22 cellular contexts compared by ENCODE assay signal in genomic region chr1:241167121-241167619, GRCh38.
DNase-seq lines count a peak whose midpoint lies in the region; TF ChIP-seq lines count a peak whose summit lies in the region.
"Had no signal": no experiment of that assay in that cellular context is flagged by ENCODE, and none has a peak within 500 bp of the region (broad histone marks: within the 10 kb centered on the region; RNA-seq: fewer than 3 reads in every experiment).

No MANE protein-coding gene starts in this region.

- no peak overlapping the region for H3K23ac ChIP-seq in H9 (ENCODE audit: insufficient read length, low read depth, low read length)

- H3K79me1 ChIP-seq in H9 (ENCODE audit: insufficient read depth, low read depth, low read length, poor library complexity, severe bottlenecking): no peaks in the 10 kb centered on the region

- no peaks in the 10 kb centered on the region for H3K27me3 Mint-ChIP-seq in H9 (ENCODE audit: low read depth)
- H3K27me3 Mint-ChIP-seq: activated CD4-positive, alpha-beta T cell treated with anti-CD3 and anti-CD28 coated beads, Interleukin-2, amount 10 ng/mL, durations not matched to agents 24 days and 14 days; B cell had no signal

- no peak overlapping the region for H3K14ac ChIP-seq in H9 (ENCODE audit: insufficient read depth, low read length)

- H3K4me1 ChIP-seq in H9 (ENCODE audit: insufficient read depth, low read length): peaks cover 12% of the 10 kb centered on the region; the same call in 1 of the 2 replicates
- H3K4me1 ChIP-seq: neural progenitor cell had no signal

- no peak overlapping the region for H4K8ac ChIP-seq in H9 (replicated peaks; ENCODE audit: insufficient read length, low read depth, low read length)

- H3K9me3 ChIP-seq in H9 (ENCODE audit: control insufficient read depth, low read depth, low read length): no peaks in the 10 kb centered on the region

- no peak overlapping the region for H2AK5ac ChIP-seq in H9 (ENCODE audit: insufficient read length, low read length)

- DNase-seq in NCI-H146 (lab: John Stamatoyannopoulos, UW) (peak; percentile 13), NCI-H146 treated with DMSO at 0.1 percent for 48 hours (lab: John Stamatoyannopoulos, UW; ENCODE audit: unreplicated experiment) (no peak), HT1080 (ENCODE audit: low read depth) (peak; percentile 34), NCI-H2171 (lab: John Stamatoyannopoulos, UW) (peak; percentile 71), SHP77 treated with DMSO at 0.1 percent for 48 hours (lab: John Stamatoyannopoulos, UW) (peak; percentile 77), H9 (no peak)
- no peak for DNase-seq in activated CD4-positive, CD25-positive, alpha-beta regulatory T cell (lab: John Stamatoyannopoulos, UW)
- no peak for DNase-seq in activated CD8-positive, alpha-beta memory T cell treated with anti-CD3 and anti-CD28 coated beads, Interleukin-2, amount 50 U/mL, for 48 hours
- DNase-seq: activated CD4-positive, alpha-beta T cell treated with anti-CD3 and anti-CD28 coated beads, Interleukin-2, amount 10 ng/mL, durations not matched to agents 24 days and 14 days; activated naive CD4-positive, alpha-beta T cell treated with anti-CD3 and anti-CD28 coated beads for 36 hours; amniotic stem cell; effector CD4-positive, alpha-beta T cell; head of caudate nucleus; mammary epithelial cell; MM.1S; NCI-H2227 treated with DMSO at 0.1 percent for 48 hours; posterior cingulate gyrus; stimulated activated CD4-positive, alpha-beta T cell treated with anti-CD3 and anti-CD28 coated beads, Interleukin-4, amount 100 ng/mL, for 4 hours; stimulated activated naive CD4-positive, alpha-beta T cell had no signal

- no peak overlapping the region for H2BK15ac ChIP-seq in H9 (ENCODE audit: low read depth, low read length)

- no peak overlapping the region for H2AFZ ChIP-seq in H9 (ENCODE audit: low read length)
- H2AFZ ChIP-seq: neural progenitor cell had no signal

- peaks cover 39 to 42% of the 10 kb centered on the region in 2 experiments for H3K4me1 Mint-ChIP-seq in H9
- H3K4me1 Mint-ChIP-seq: activated CD4-positive, alpha-beta T cell treated with anti-CD3 and anti-CD28 coated beads, Interleukin-2, amount 10 ng/mL, durations not matched to agents 24 days and 14 days; B cell had no signal

- no peak overlapping the region for H3K4me3 Mint-ChIP-seq in H9
- H3K4me3 Mint-ChIP-seq: activated CD4-positive, alpha-beta T cell treated with anti-CD3 and anti-CD28 coated beads, Interleukin-2, amount 10 ng/mL, durations not matched to agents 24 days and 14 days; activated naive CD4-positive, alpha-beta T cell treated with anti-CD3 and anti-CD28 coated beads for 36 hours; B cell; neural progenitor cell; T-helper 1 cell treated with Interleukin-12 subunit alpha and Interleukin-12 subunit beta and Interleukin-4 antibody, amounts not matched to agents 30 μg/mL and 1 μg/mL, for 36 hours had no signal

- no peak overlapping the region for H2BK20ac ChIP-seq in H9 (ENCODE audit: low read depth, low read length, poor library complexity, severe bottlenecking)

- H4K91ac ChIP-seq in H9 (ENCODE audit: insufficient read length, low read depth, low read length): no peak overlapping the region

- no peak for TF ChIP-seq CTCF in H9 (conservative IDR thresholded peaks at IDR 0.05)

- H2BK5ac ChIP-seq in H9 (ENCODE audit: insufficient read length, low read length): no peak overlapping the region

- H2BK120ac ChIP-seq in H9 (ENCODE audit: low read depth, low read length, poor library complexity, severe bottlenecking): no peak overlapping the region

- H3K4me2 ChIP-seq in H9 (ENCODE audit: insufficient read depth, insufficient read length, low read length): no peak overlapping the region
- H3K4me2 ChIP-seq: neural progenitor cell had no signal

- H3K79me2 ChIP-seq in H9 (ENCODE audit: insufficient read depth, low read length): no peaks in the 10 kb centered on the region

- H3K27ac Mint-ChIP-seq in H9: no peak overlapping the region
- H3K27ac Mint-ChIP-seq: activated CD4-positive, alpha-beta T cell treated with anti-CD3 and anti-CD28 coated beads, Interleukin-2, amount 10 ng/mL, durations not matched to agents 24 days and 14 days; activated naive CD4-positive, alpha-beta T cell treated with anti-CD3 and anti-CD28 coated beads for 36 hours; B cell; neural progenitor cell; T-helper 1 cell treated with Interleukin-12 subunit alpha and Interleukin-12 subunit beta and Interleukin-4 antibody, amounts not matched to agents 30 μg/mL and 1 μg/mL, for 36 hours had no signal

- no peaks in the 10 kb centered on the region; a peak in 2 of 5 replicates for H3K9me3 Mint-ChIP-seq in H9
- H3K9me3 Mint-ChIP-seq: neural progenitor cell had no signal

- no peak overlapping the region for H3K27ac ChIP-seq in H9 (ENCODE audit: insufficient read length, low read depth, low read length)
- H3K27ac ChIP-seq: neural progenitor cell had no signal

- no peak overlapping the region for H3K18ac ChIP-seq in H9 (ENCODE audit: insufficient read length, low read depth, low read length)

- H4K5ac ChIP-seq in H9 (ENCODE audit: insufficient read length, low read depth, low read length): no peak overlapping the region

- H3K4ac ChIP-seq in H9 (ENCODE audit: low read depth, low read length): no peak overlapping the region

- H4K20me1 ChIP-seq in H9 (ENCODE audit: control insufficient read depth, insufficient read depth, insufficient read length): no peaks in the 10 kb centered on the region

- no peak overlapping the region for H3K9ac ChIP-seq in H9 (ENCODE audit: extremely low read depth, insufficient read length, low read length)
- H3K9ac ChIP-seq: neural progenitor cell had no signal

- H3K27me3 ChIP-seq in H9 (ENCODE audit: insufficient read depth, low read length): no peaks in the 10 kb centered on the region
- H3K27me3 ChIP-seq: neural progenitor cell had no signal

- no CpG with 5 or more reads among the region's 13 CpGs for WGBS in H9 (ENCODE audit: extremely low coverage, insufficient read length, low lambda C conversion rate)

- no peaks in the 10 kb centered on the region for H3K23me2 ChIP-seq in H9 (ENCODE audit: insufficient read length, low read depth, low read length, poor library complexity, severe bottlenecking)

- no peaks in the 10 kb centered on the region; a peak in 2 of 7 replicates for H3K36me3 Mint-ChIP-seq in H9 (ENCODE audit: insufficient read depth in 1 of 3, low read depth in 3 of 3)
- H3K36me3 Mint-ChIP-seq: neural progenitor cell had no signal

- no peak overlapping the region for H3T11ph ChIP-seq in H9 (ENCODE audit: low read length)

- no peak overlapping the region for H3K56ac ChIP-seq in H9 (ENCODE audit: insufficient read length, low read depth, low read length)

- H2BK12ac ChIP-seq in H9 (ENCODE audit: insufficient read length, low read depth, low read length): no peak overlapping the region

Comparison
In these comparisons a context has a peak if more than half of its experiments do, and no peak if none do; other contexts are left out.
1. DNase-seq: peak in NCI-H146 (single experiment), HT1080 (single experiment), NCI-H2171 (single experiment) and SHP77 treated with DMSO at 0.1 percent for 48 hours (single experiment); none in NCI-H146 treated with DMSO at 0.1 percent for 48 hours (single experiment), H9 (single experiment), activated CD4-positive, CD25-positive, alpha-beta regulatory T cell (0 of 4) and activated CD8-positive, alpha-beta memory T cell treated with anti-CD3 and anti-CD28 coated beads, Interleukin-2, amount 50 U/mL, for 48 hours (single experiment).